8 cellular contexts compared by ENCODE assay signal in the genomic region with DNA sequence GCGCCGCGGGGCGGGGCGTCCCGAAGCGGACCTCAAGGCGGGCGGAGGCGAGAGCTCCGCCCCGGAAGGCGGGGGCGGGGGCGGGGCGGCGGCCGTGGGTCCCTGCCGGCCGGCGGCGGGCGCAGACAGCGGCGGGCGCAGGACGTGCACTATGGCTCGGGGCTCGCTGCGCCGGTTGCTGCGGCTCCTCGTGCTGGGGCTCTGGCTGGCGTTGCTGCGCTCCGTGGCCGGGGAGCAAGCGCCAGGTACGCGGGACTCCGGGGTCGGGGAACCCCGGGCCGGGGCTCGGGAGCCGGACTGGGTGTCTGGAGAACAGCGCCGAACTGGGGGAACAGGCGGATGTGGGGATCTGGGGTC.
DNase-seq lines count a peak whose midpoint lies in the region; ATAC-seq and TF ChIP-seq lines count a peak whose summit lies in the region.

TNFRSF12A (plus strand) TSS at position 122 of the 357 bp plus-strand sequence; CDS start at position 152, 30 bp downstream.

- TF ChIP-seq CTCF in 22Rv1 (IDR thresholded peaks at IDR 0.05) (peak; percentile 9; the same call in 1 of the 2 replicates), GM12874 (IDR thresholded peaks at IDR 0.05; ENCODE audit: insufficient read depth, low read depth, low read length) (0 out of 2 replicates have a peak, but pooled peaks have one; percentile 3)

- DNase-seq in NCI-H2029 treated with DMSO at 0.1 percent for 48 hours (lab: John Stamatoyannopoulos, UW) (peak; percentile 25), dedifferentiated amniotic fluid mesenchymal stem cell (ENCODE audit: extremely low spot score) (peak; percentile 60), left kidney (ENCODE audit: low read depth, low spot score) (peak; percentile 92)
- DNase-seq in activated CD4-positive, alpha-beta T cell treated with anti-CD3 and anti-CD28 coated beads for 24 hours (ENCODE audit: low read depth in 2 of 2) = peak; percentile 39 to 59
- peak; percentile 61 to 67 for DNase-seq in stimulated activated CD4-positive, alpha-beta T cell treated with anti-CD3 and anti-CD28 coated beads, Interleukin-2, amount 100 ng/mL, for 48 hours

- H3K27ac ChIP-seq in 22Rv1 = peak within 1 kb of the TSS; percentile 88

- no peak for ATAC-seq in HG03469 (IDR thresholded peaks at IDR 0.05; ENCODE audit: unreplicated experiment)

Comparison
In these comparisons a context has a peak if more than half of its experiments do, and no peak if none do; other contexts are left out.
1. DNase-seq: peak in every context shown above with its lines; median percentile 92 in left kidney; 64 in stimulated activated CD4-positive, alpha-beta T cell treated with anti-CD3 and anti-CD28 coated beads, Interleukin-2, amount 100 ng/mL, for 48 hours; 60 in dedifferentiated amniotic fluid mesenchymal stem cell; 49 in activated CD4-positive, alpha-beta T cell treated with anti-CD3 and anti-CD28 coated beads for 24 hours; 25 in NCI-H2029 treated with DMSO at 0.1 percent for 48 hours.